37 cellular contexts compared by ENCODE assay signal in genomic region chr6:17485946-17486345, GRCh38.
"Had no signal": no experiment of that assay in that cellular context is flagged by ENCODE, and none has a peak within 500 bp of the region (broad histone marks: within the 10 kb centered on the region; RNA-seq: fewer than 3 reads in every experiment).

No MANE protein-coding gene starts in this region.

- H3K36me3 ChIP-seq: adrenal gland, breast epithelium, WERI-Rb-1 had no signal

- H3K27me3 Mint-ChIP-seq: brain had no signal

- H3K27ac Mint-ChIP-seq: activated CD4-positive, alpha-beta memory T cell treated with anti-CD3 and anti-CD28 coated beads for 36 hours; activated CD4-positive, alpha-beta T cell treated with anti-CD3 and anti-CD28 coated beads for 36 hours; activated CD4-positive, alpha-beta T cell treated with anti-CD3 and anti-CD28 coated beads, Interleukin-2, amount 10 ng/mL, durations not matched to agents 24 days and 14 days; activated CD8-positive, alpha-beta memory T cell treated with anti-CD3 and anti-CD28 coated beads, Interleukin-2, amount 10 ng/mL, durations not matched to agents 7 days and 5 days; activated CD8-positive, alpha-beta T cell treated with anti-CD3 and anti-CD28 coated beads, Interleukin-2, amount 10 ng/mL, durations not matched to agents 7 days and 5 days; activated naive CD4-positive, alpha-beta T cell treated with anti-CD3 and anti-CD28 coated beads for 36 hours; activated naive CD4-positive, alpha-beta T cell treated with anti-CD3 and anti-CD28 coated beads, Interleukin-2, amount 50 U/mL, for 24 hours; activated naive CD8-positive, alpha-beta T cell treated with anti-CD3 and anti-CD28 coated beads for 36 hours; activated naive CD8-positive, alpha-beta T cell treated with anti-CD3 and anti-CD28 coated beads, Interleukin-2, amount 50 U/mL, for 24 hours; activated T-helper 1 cell treated with anti-CD3 and anti-CD28 coated beads, Interleukin-12 subunit alpha, Interleukin-12 subunit beta, Interleukin-2, Interleukin-4 antibody, amounts not matched to agents 30 ng/mL and 10 ng/mL and 1 ng/mL, durations not matched to agents 14 hours and 24 hours and 36 hours; activated T-helper 2 cell treated with anti-CD3 and anti-CD28 coated beads, Interferon-gamma antibody, Interleukin-2, Interleukin-4, amounts not matched to agents 10 μg/mL and 5 μg/mL and 100 μg/mL, durations not matched to agents 14 hours and 24 hours and 36 hours; dendritic cell treated with granulocyte-macrophage colony-stimulating factor and Interleukin-4, amounts not matched to agents 40 ng/mL and 50 ng/mL, for 4 days; T-helper 17 cell; T-helper 2 cell treated with Interferon-gamma antibody and Interleukin-4, amounts not matched to agents 5 μg/mL and 100 μg/mL, for 36 hours had no signal

- ATAC-seq: activated CD4-positive, alpha-beta T cell treated with anti-CD3 and anti-CD28 coated beads for 36 hours; activated CD8-positive, alpha-beta memory T cell treated with anti-CD3 and anti-CD28 coated beads, Interleukin-2, amount 10 ng/mL, durations not matched to agents 7 days and 5 days; activated CD8-positive, alpha-beta T cell treated with anti-CD3 and anti-CD28 coated beads, Interleukin-2, amount 10 ng/mL, durations not matched to agents 7 days and 5 days; activated naive CD8-positive, alpha-beta T cell treated with anti-CD3 and anti-CD28 coated beads, Interleukin-2, amount 50 U/mL, for 24 hours; esophagus mucosa; T-helper 17 cell had no signal

- H3K4me1 ChIP-seq: adrenal gland, breast epithelium had no signal

- H3K27me3 ChIP-seq: adrenal gland, breast epithelium, cardiac muscle cell, dorsolateral prefrontal cortex had no signal

- H3K27ac ChIP-seq: adrenal gland, breast epithelium, coronary artery, dorsolateral prefrontal cortex, WERI-Rb-1 had no signal

- H3K4me1 Mint-ChIP-seq: activated CD4-positive, alpha-beta T cell treated with anti-CD3 and anti-CD28 coated beads for 36 hours; activated naive CD4-positive, alpha-beta T cell treated with anti-CD3 and anti-CD28 coated beads, Interleukin-2, amount 50 U/mL, for 24 hours; activated naive CD8-positive, alpha-beta T cell treated with anti-CD3 and anti-CD28 coated beads, Interleukin-2, amount 50 U/mL, for 24 hours; central memory CD8-positive, alpha-beta T cell had no signal

- H3K9me3 Mint-ChIP-seq: activated CD4-positive, alpha-beta memory T cell treated with anti-CD3 and anti-CD28 coated beads for 36 hours; activated CD4-positive, alpha-beta T cell treated with anti-CD3 and anti-CD28 coated beads, Interleukin-2, amount 10 ng/mL, durations not matched to agents 24 days and 14 days; activated naive CD4-positive, alpha-beta T cell treated with anti-CD3 and anti-CD28 coated beads for 36 hours; activated naive CD4-positive, alpha-beta T cell treated with anti-CD3 and anti-CD28 coated beads, Interleukin-2, amount 50 U/mL, for 24 hours; activated naive CD8-positive, alpha-beta T cell treated with anti-CD3 and anti-CD28 coated beads for 36 hours; activated naive CD8-positive, alpha-beta T cell treated with anti-CD3 and anti-CD28 coated beads, Interleukin-2, amount 50 U/mL, for 24 hours; activated T-helper 1 cell treated with anti-CD3 and anti-CD28 coated beads, Interleukin-12 subunit alpha, Interleukin-12 subunit beta, Interleukin-2, Interleukin-4 antibody, amounts not matched to agents 30 ng/mL and 10 ng/mL and 1 ng/mL, durations not matched to agents 14 hours and 24 hours and 36 hours; activated T-helper 2 cell treated with anti-CD3 and anti-CD28 coated beads, Interferon-gamma antibody, Interleukin-2, Interleukin-4, amounts not matched to agents 10 μg/mL and 5 μg/mL and 100 μg/mL, durations not matched to agents 14 hours and 24 hours and 36 hours; central memory CD8-positive, alpha-beta T cell; dendritic cell treated with granulocyte-macrophage colony-stimulating factor and Interleukin-4, amounts not matched to agents 40 ng/mL and 50 ng/mL, for 4 days; T-helper 2 cell treated with Interferon-gamma antibody and Interleukin-4, amounts not matched to agents 5 μg/mL and 100 μg/mL, for 36 hours had no signal

- H3K9me3 ChIP-seq: adrenal gland, breast epithelium had no signal

- H3K4me3 Mint-ChIP-seq: activated CD4-positive, alpha-beta memory T cell treated with anti-CD3 and anti-CD28 coated beads for 36 hours; activated CD4-positive, alpha-beta T cell treated with anti-CD3 and anti-CD28 coated beads for 36 hours; activated CD4-positive, alpha-beta T cell treated with anti-CD3 and anti-CD28 coated beads, Interleukin-2, amount 10 ng/mL, durations not matched to agents 24 days and 14 days; activated CD8-positive, alpha-beta memory T cell treated with anti-CD3 and anti-CD28 coated beads, Interleukin-2, amount 10 ng/mL, durations not matched to agents 7 days and 5 days; activated CD8-positive, alpha-beta T cell treated with anti-CD3 and anti-CD28 coated beads, Interleukin-2, amount 10 ng/mL, durations not matched to agents 7 days and 5 days; activated naive CD4-positive, alpha-beta T cell treated with anti-CD3 and anti-CD28 coated beads for 36 hours; activated naive CD4-positive, alpha-beta T cell treated with anti-CD3 and anti-CD28 coated beads, Interleukin-2, amount 50 U/mL, for 24 hours; activated naive CD8-positive, alpha-beta T cell treated with anti-CD3 and anti-CD28 coated beads for 36 hours; activated naive CD8-positive, alpha-beta T cell treated with anti-CD3 and anti-CD28 coated beads, Interleukin-2, amount 50 U/mL, for 24 hours; activated T-helper 1 cell treated with anti-CD3 and anti-CD28 coated beads, Interleukin-12 subunit alpha, Interleukin-12 subunit beta, Interleukin-2, Interleukin-4 antibody, amounts not matched to agents 30 ng/mL and 10 ng/mL and 1 ng/mL, durations not matched to agents 14 hours and 24 hours and 36 hours; brain; central memory CD8-positive, alpha-beta T cell; dendritic cell treated with granulocyte-macrophage colony-stimulating factor and Interleukin-4, amounts not matched to agents 40 ng/mL and 50 ng/mL, for 4 days; endodermal cell; T-helper 17 cell; T-helper 2 cell treated with Interferon-gamma antibody and Interleukin-4, amounts not matched to agents 5 μg/mL and 100 μg/mL, for 36 hours had no signal

- H3K36me3 Mint-ChIP-seq: activated CD4-positive, alpha-beta memory T cell treated with anti-CD3 and anti-CD28 coated beads for 36 hours; activated CD8-positive, alpha-beta memory T cell treated with anti-CD3 and anti-CD28 coated beads, Interleukin-2, amount 10 ng/mL, durations not matched to agents 7 days and 5 days; activated naive CD8-positive, alpha-beta T cell treated with anti-CD3 and anti-CD28 coated beads for 36 hours had no signal

- H3K4me3 ChIP-seq: adrenal gland, breast epithelium, cardiac muscle cell, coronary artery, dorsolateral prefrontal cortex had no signal

- DNase-seq: activated CD4-positive, alpha-beta memory T cell treated with anti-CD3 and anti-CD28 coated beads for 36 hours; activated CD4-positive, alpha-beta T cell treated with anti-CD3 and anti-CD28 coated beads for 36 hours; activated CD4-positive, alpha-beta T cell treated with anti-CD3 and anti-CD28 coated beads, Interleukin-2, amount 10 ng/mL, durations not matched to agents 24 days and 14 days; activated CD4-positive, CD25-positive, alpha-beta regulatory T cell; activated CD4-positive, CD25-positive, alpha-beta regulatory T cell treated with anti-CD3 and anti-CD28 coated beads, Interleukin-2, amount 50 U/mL, for 72 hours; activated CD8-positive, alpha-beta memory T cell treated with anti-CD3 and anti-CD28 coated beads, Interleukin-2, amount 10 ng/mL, durations not matched to agents 7 days and 5 days; activated CD8-positive, alpha-beta memory T cell treated with anti-CD3 and anti-CD28 coated beads, Interleukin-2, amount 50 U/mL, for 4 hours; activated CD8-positive, alpha-beta T cell treated with anti-CD3 and anti-CD28 coated beads, Interleukin-2, amount 10 ng/mL, durations not matched to agents 7 days and 5 days; activated effector memory CD4-positive, alpha-beta T cell treated with anti-CD3 and anti-CD28 coated beads, Interleukin-2, amount 50 U/mL, for 16 hours; activated naive CD4-positive, alpha-beta T cell treated with anti-CD3 and anti-CD28 coated beads for 36 hours; activated naive CD8-positive, alpha-beta T cell treated with anti-CD3 and anti-CD28 coated beads for 36 hours; activated naive CD8-positive, alpha-beta T cell treated with anti-CD3 and anti-CD28 coated beads, Interleukin-2, amount 50 U/mL, for 24 hours; activated T-cell treated with anti-CD3 and anti-CD28 coated beads, Interleukin-2, amount 50 U/mL, for 1 hour; activated T-cell treated with anti-CD3 and anti-CD28 coated beads, Interleukin-2, amount 50 U/mL, for 48 hours; adrenal gland; amygdala; aorta; effector memory CD4-positive, alpha-beta T cell; endodermal cell; foreskin fibroblast; glutamatergic neuron; T-helper 1 cell; T-helper 17 cell; T1000; WERI-Rb-1 had no signal
